In genomic region chr14:26370118-26370517, GRCh38 we compare ENCODE assay signal across 15 cellular contexts.
DNase-seq lines count a peak whose midpoint lies in the region; FAIRE-seq and TF ChIP-seq lines count a peak whose summit lies in the region.
"Had no signal": no experiment of that assay in that cellular context is flagged by ENCODE, and none has a peak within 500 bp of the region (broad histone marks: within the 10 kb centered on the region; RNA-seq: fewer than 3 reads in every experiment).

No MANE protein-coding gene starts in this region.

- no peak overlapping the region for H3K27ac Mint-ChIP-seq in mesothelial cell of epicardium
- H3K27ac Mint-ChIP-seq: activated naive CD8-positive, alpha-beta T cell treated with anti-CD3 and anti-CD28 coated beads for 36 hours; activated T-cell treated with anti-CD3 and anti-CD28 coated beads, Interleukin-2, amount 50 U/mL, for 24 hours; effector memory CD8-positive, alpha-beta T cell had no signal

- TF ChIP-seq CTCF in choroid plexus epithelial cell (conservative IDR thresholded peaks at IDR 0.05; ENCODE audit: low read depth, low read length) (no peak), mesothelial cell of epicardium (IDR thresholded peaks at IDR 0.05; ENCODE audit: unreplicated experiment) (no peak), stomach (IDR thresholded peaks at IDR 0.05) (no peak)

- TF ChIP-seq EP300 in stomach (IDR thresholded peaks at IDR 0.05): no peak

- H3K4me3 ChIP-seq in choroid plexus epithelial cell (ENCODE audit: low read depth, low read length): no peak overlapping the region
- no peak overlapping the region for H3K4me3 ChIP-seq in stomach
- H3K4me3 ChIP-seq: thoracic aorta had no signal

- FAIRE-seq in HTR-8/SVneo (lab: Jason Lieb, UNC): peak; percentile 42
- FAIRE-seq: TTC549 had no signal

- H3K9me3 Mint-ChIP-seq in mesothelial cell of epicardium: peaks cover 9% of the 10 kb centered on the region

- intact Hi-C loops in stomach (cut with DNase I; ENCODE audit: low total_unique reads): no loop called here

- H3K36me3 Mint-ChIP-seq in mesothelial cell of epicardium: no peaks in the 10 kb centered on the region
- H3K36me3 Mint-ChIP-seq: activated naive CD8-positive, alpha-beta T cell treated with anti-CD3 and anti-CD28 coated beads for 36 hours had no signal

- H3K27me3 ChIP-seq in stomach: no peaks in the 10 kb centered on the region
- H3K27me3 ChIP-seq: BE2C had no signal

- DNase-seq in HTR-8/SVneo (ENCODE audit: insufficient read length, low spot score) (no peak), NCI-H146 treated with DMSO at 0.1 percent for 48 hours (lab: John Stamatoyannopoulos, UW; ENCODE audit: unreplicated experiment) (peak; percentile 19), choroid plexus epithelial cell (ENCODE audit: low read depth) (peak; percentile 44), mesothelial cell of epicardium (ENCODE audit: low spot score in 2 of 2, unreplicated experiment in 2 of 2) (peak; percentile 20 to 50), SIG-M5 (lab: John Stamatoyannopoulos, UW) (no peak), stomach (no peak)
- no peak for DNase-seq in activated T-cell treated with anti-CD3 and anti-CD28 coated beads, Interleukin-2, amount 50 U/mL, for 1 hour
- DNase-seq: activated naive CD8-positive, alpha-beta T cell treated with anti-CD3 and anti-CD28 coated beads for 36 hours; activated T-cell treated with anti-CD3 and anti-CD28 coated beads, Interleukin-2, amount 50 U/mL, for 24 hours; BE2C; effector memory CD8-positive, alpha-beta T cell; NCI-H2171; stimulated activated CD4-positive, alpha-beta T cell treated with anti-CD3 and anti-CD28 coated beads, Interleukin-2, amount 100 ng/mL, for 48 hours had no signal

- H3K4me1 ChIP-seq in stomach: peaks cover 0 to 10% (median 4%) of the 10 kb centered on the region in 4 donors
- H3K4me1 ChIP-seq: BE2C had no signal

- 24 to 40% (median 36%) methylated on average over 3 of the region's 3 CpGs for WGBS in stomach, 5 donors

- peaks cover 16% of the 10 kb centered on the region for H3K4me1 Mint-ChIP-seq in mesothelial cell of epicardium
- H3K4me1 Mint-ChIP-seq: activated naive CD8-positive, alpha-beta T cell treated with anti-CD3 and anti-CD28 coated beads for 36 hours had no signal

- no peaks in the 10 kb centered on the region for H3K9me3 ChIP-seq in stomach
- H3K9me3 ChIP-seq: BE2C, thoracic aorta had no signal

- no peak overlapping the region for H3K4me3 Mint-ChIP-seq in mesothelial cell of epicardium
- H3K4me3 Mint-ChIP-seq: activated naive CD8-positive, alpha-beta T cell treated with anti-CD3 and anti-CD28 coated beads for 36 hours; activated T-cell treated with anti-CD3 and anti-CD28 coated beads, Interleukin-2, amount 50 U/mL, for 24 hours; effector memory CD8-positive, alpha-beta T cell had no signal

- H3K27ac ChIP-seq in stomach: no peak overlapping the region
- H3K27ac ChIP-seq: thoracic aorta had no signal

- H3K27me3 Mint-ChIP-seq in mesothelial cell of epicardium (ENCODE audit: low read depth): no peaks in the 10 kb centered on the region
- H3K27me3 Mint-ChIP-seq: activated naive CD8-positive, alpha-beta T cell treated with anti-CD3 and anti-CD28 coated beads for 36 hours; activated T-cell treated with anti-CD3 and anti-CD28 coated beads, Interleukin-2, amount 50 U/mL, for 24 hours; effector memory CD8-positive, alpha-beta T cell had no signal

- H3K36me3 ChIP-seq in stomach: no peaks in the 10 kb centered on the region
- H3K36me3 ChIP-seq: BE2C, thoracic aorta had no signal

- TF ChIP-seq POLR2A in stomach (IDR thresholded peaks at IDR 0.05): no peak

Comparison
In these comparisons a context has a peak if more than half of its experiments do, and no peak if none do; other contexts are left out.
1. DNase-seq: peak in NCI-H146 treated with DMSO at 0.1 percent for 48 hours (single experiment), choroid plexus epithelial cell (single experiment) and mesothelial cell of epicardium (2 of 2); none in HTR-8/SVneo (single experiment), SIG-M5 (single experiment), stomach (single experiment) and activated T-cell treated with anti-CD3 and anti-CD28 coated beads, Interleukin-2, amount 50 U/mL, for 1 hour (single experiment).